ENCODE assay signal across 11 cellular contexts in genomic region chr11:72511393-72512047, GRCh38.
"Had no signal": no experiment of that assay in that cellular context is flagged by ENCODE, and none has a peak within 500 bp of the region (broad histone marks: within the 10 kb centered on the region; RNA-seq: fewer than 3 reads in every experiment).

No MANE protein-coding gene starts in this region.

- H3K4me1 Mint-ChIP-seq: activated CD4-positive, alpha-beta T cell treated with anti-CD3 and anti-CD28 coated beads, Interleukin-2, amount 10 ng/mL, durations not matched to agents 24 days and 14 days; activated naive CD4-positive, alpha-beta T cell treated with anti-CD3 and anti-CD28 coated beads, Interleukin-2, amount 10 ng/mL, durations not matched to agents 7 days and 5 days; naive thymus-derived CD4-positive, alpha-beta T cell had no signal

- H2AFZ ChIP-seq: parathyroid adenoma had no signal

- H3K27ac ChIP-seq: parathyroid adenoma, right atrium auricular region had no signal

- H3K9ac ChIP-seq: parathyroid adenoma had no signal

- DNase-seq: activated CD4-positive, alpha-beta T cell treated with anti-CD3 and anti-CD28 coated beads, Interleukin-2, amount 10 ng/mL, durations not matched to agents 24 days and 14 days; activated naive CD4-positive, alpha-beta T cell treated with anti-CD3 and anti-CD28 coated beads, Interleukin-2, amount 10 ng/mL, durations not matched to agents 7 days and 5 days; amniotic stem cell; hippocampal formation; naive thymus-derived CD4-positive, alpha-beta T cell; T1000 had no signal

- H3K36me3 ChIP-seq: right atrium auricular region had no signal

- H3K4me3 Mint-ChIP-seq: activated CD4-positive, alpha-beta T cell treated with anti-CD3 and anti-CD28 coated beads, Interleukin-2, amount 10 ng/mL, durations not matched to agents 24 days and 14 days; activated naive CD4-positive, alpha-beta T cell treated with anti-CD3 and anti-CD28 coated beads, Interleukin-2, amount 10 ng/mL, durations not matched to agents 7 days and 5 days; activated T-helper 1 cell treated with anti-CD3 and anti-CD28 coated beads, Interleukin-12 subunit alpha, Interleukin-12 subunit beta, Interleukin-2, Interleukin-4 antibody, amounts not matched to agents 30 ng/mL and 10 ng/mL and 1 ng/mL, durations not matched to agents 14 hours and 24 hours and 36 hours; naive thymus-derived CD4-positive, alpha-beta T cell had no signal

- FAIRE-seq: endometrium had no signal

- H3K79me2 ChIP-seq: parathyroid adenoma had no signal

- H3K4me2 ChIP-seq: smooth muscle cell had no signal

- H3K27ac Mint-ChIP-seq: activated CD4-positive, alpha-beta T cell treated with anti-CD3 and anti-CD28 coated beads, Interleukin-2, amount 10 ng/mL, durations not matched to agents 24 days and 14 days; activated naive CD4-positive, alpha-beta T cell treated with anti-CD3 and anti-CD28 coated beads, Interleukin-2, amount 10 ng/mL, durations not matched to agents 7 days and 5 days; activated T-helper 1 cell treated with anti-CD3 and anti-CD28 coated beads, Interleukin-12 subunit alpha, Interleukin-12 subunit beta, Interleukin-2, Interleukin-4 antibody, amounts not matched to agents 30 ng/mL and 10 ng/mL and 1 ng/mL, durations not matched to agents 14 hours and 24 hours and 36 hours had no signal

- H3K4me3 ChIP-seq: right atrium auricular region, smooth muscle cell had no signal

- ATAC-seq: naive thymus-derived CD4-positive, alpha-beta T cell had no signal

- H3K4me1 ChIP-seq: parathyroid adenoma, right atrium auricular region had no signal

- H3K27me3 ChIP-seq: right atrium auricular region had no signal
